In genomic region chrX:54044877-54045328, GRCh38 we compare ENCODE assay signal across 8 cellular contexts. TPM values are rescaled to one million over a fixed set of nuclear protein-coding genes. Genes with fewer than 3 reads are reported as not detected.
DNase-seq lines count a peak whose midpoint lies in the region; ATAC-seq and TF ChIP-seq lines count a peak whose summit lies in the region.

No MANE protein-coding gene starts in this region.

- no peak overlapping the region for H2BK5ac ChIP-seq in neuronal stem cell (ENCODE audit: low read length)

- no peaks in the 10 kb centered on the region for H3K9me2 ChIP-seq in OCI-LY1 (ENCODE audit: low read depth, low read length)

- H2AFZ ChIP-seq in OCI-LY1 (ENCODE audit: low read length) = no peak overlapping the region
- H2AFZ ChIP-seq in neuronal stem cell (ENCODE audit: low read length) = peak overlapping the region; percentile 75

- H3K36me3 ChIP-seq in OCI-LY1 (ENCODE audit: insufficient read depth, low read length) (peaks cover 9% of the 10 kb centered on the region), neuronal stem cell (replicated peaks in 1 of 2; ENCODE audit: control insufficient read depth in 2 of 2, insufficient read depth in 2 of 2, low read length in 2 of 2) (peaks cover 0 to 18% of the 10 kb centered on the region in 2 donors)

- no peak overlapping the region for H2BK120ac ChIP-seq in neuronal stem cell (ENCODE audit: low read depth, low read length)

- H3K4me3 ChIP-seq in OCI-LY1 (ENCODE audit: low read depth, low read length, poor library complexity, severe bottlenecking) = peak overlapping the region; percentile 97
- H3K4me3 ChIP-seq in neuronal stem cell (ENCODE audit: low read length in 2 of 2) = peak overlapping the region; percentile 49 to 77

- H2AK5ac ChIP-seq in neuronal stem cell (ENCODE audit: low read depth, low read length) = no peak overlapping the region

- peaks cover 7% of the 10 kb centered on the region for H3K27me3 Mint-ChIP-seq in endothelial cell (ENCODE audit: unreplicated experiment)

- peak overlapping the region; percentile 97 for H3K4me3 Mint-ChIP-seq in endothelial cell (ENCODE audit: unreplicated experiment)

- H3F3A ChIP-seq in OCI-LY1 (ENCODE audit: insufficient read depth, low read length) = no peaks in the 10 kb centered on the region

- H3K4me1 ChIP-seq in OCI-LY1 (ENCODE audit: insufficient read depth, low read length, severe bottlenecking) = peaks cover 17% of the 10 kb centered on the region
- H3K4me1 ChIP-seq in neuronal stem cell (ENCODE audit: control insufficient read depth in 2 of 2, insufficient read depth in 1 of 2, low read depth in 1 of 2, low read length in 2 of 2) = peaks cover 3% of the 10 kb centered on the region in 2 donors

- peak overlapping the region; percentile 57 for H3K18ac ChIP-seq in neuronal stem cell (ENCODE audit: low read length)

- peak overlapping the region; percentile 96 for H3K27ac ChIP-seq in OCI-LY1 (ENCODE audit: low read depth, low read length, poor library complexity, severe bottlenecking)
- peak overlapping the region; percentile 97 for H3K27ac ChIP-seq in neuronal stem cell (replicated peaks; ENCODE audit: low read length)

- H3K9me3 ChIP-seq in OCI-LY1 (ENCODE audit: low read length) (no peaks in the 10 kb centered on the region), neuronal stem cell (replicated peaks in 1 of 2; ENCODE audit: control insufficient read depth in 2 of 2, insufficient read depth in 1 of 2, low read depth in 1 of 2, low read length in 2 of 2) (no peaks in the 10 kb centered on the region)

- H2BK15ac ChIP-seq in neuronal stem cell (ENCODE audit: low read length) = no peak overlapping the region

- H3K23ac ChIP-seq in neuronal stem cell (ENCODE audit: low read depth, low read length, poor library complexity) = no peak overlapping the region

- no peaks in the 10 kb centered on the region for H3K79me1 ChIP-seq in neuronal stem cell (ENCODE audit: low read depth, low read length)

- no CpG with 5 or more reads among the region's 10 CpGs for WGBS in neuronal stem cell (ENCODE audit: extremely low coverage in 2 of 2, insufficient read length in 2 of 2, insufficient replicate concordance in 1 of 2), 2 donors

- H3K79me2 ChIP-seq in OCI-LY1 (ENCODE audit: insufficient read depth, low read length) = peaks cover 8% of the 10 kb centered on the region; the same call in 1 of the 2 replicates

- H3K4me2 ChIP-seq in OCI-LY1 (ENCODE audit: low read length) (peak overlapping the region; percentile 81), neuronal stem cell (ENCODE audit: insufficient read depth, low read length, poor library complexity, severe bottlenecking) (peak overlapping the region; percentile 45)

- peak overlapping the region; percentile 96 for H3K27ac Mint-ChIP-seq in endothelial cell (ENCODE audit: unreplicated experiment)

- DNase-seq in NCI-H748 (lab: John Stamatoyannopoulos, UW; ENCODE audit: unreplicated experiment) = peak; percentile 75
- no peak for DNase-seq in NCI-H748 treated with DMSO at 0.1 percent for 48 hours (lab: John Stamatoyannopoulos, UW)
- DNase-seq in endothelial cell (ENCODE audit: low spot score) = no peak
- DNase-seq in neuronal stem cell (ENCODE audit: low spot score) = no peak
- no peak for DNase-seq in stimulated activated CD4-positive, alpha-beta T cell treated with anti-CD3 and anti-CD28 coated beads, Interleukin-2, amount 100 ng/mL, for 48 hours

- no peak overlapping the region for H4K91ac ChIP-seq in neuronal stem cell (ENCODE audit: low read depth, low read length, poor library complexity)

- H3K14ac ChIP-seq in neuronal stem cell (ENCODE audit: low read length) = no peak overlapping the region

- TF ChIP-seq CTCF in OCI-LY1 (IDR thresholded peaks at IDR 0.05; ENCODE audit: low read length) = no peak
- no peak for TF ChIP-seq CTCF in endothelial cell (IDR thresholded peaks at IDR 0.05; ENCODE audit: unreplicated experiment)

- no peak overlapping the region for H3K4ac ChIP-seq in neuronal stem cell (ENCODE audit: low read length)

- peaks cover 4% of the 10 kb centered on the region for H3K36me3 Mint-ChIP-seq in endothelial cell (ENCODE audit: low read depth, unreplicated experiment)

- H2BK12ac ChIP-seq in neuronal stem cell (ENCODE audit: low read length) = no peak overlapping the region

- no peaks in the 10 kb centered on the region for H3K27me3 ChIP-seq in OCI-LY1 (ENCODE audit: insufficient read depth, low read length)
- no peaks in the 10 kb centered on the region for H3K27me3 ChIP-seq in neuronal stem cell (ENCODE audit: control insufficient read depth in 3 of 3, insufficient read depth in 3 of 3, low read depth in 1 of 3, low read length in 3 of 3)

- H3K4me1 Mint-ChIP-seq in endothelial cell (ENCODE audit: unreplicated experiment) = peaks cover 10% of the 10 kb centered on the region

- no peak overlapping the region for H4K8ac ChIP-seq in neuronal stem cell (ENCODE audit: low read depth, low read length)

- H4K20me1 ChIP-seq in OCI-LY1 (ENCODE audit: insufficient read depth, low read length) = no peaks in the 10 kb centered on the region

- H3K9ac ChIP-seq in OCI-LY1 (ENCODE audit: low read length) = peak overlapping the region; percentile 87
- peak overlapping the region; percentile 84 for H3K9ac ChIP-seq in neuronal stem cell (ENCODE audit: low read depth, low read length, poor library complexity)

- ATAC-seq in HG02885 (IDR thresholded peaks at IDR 0.05; ENCODE audit: poor library complexity, unreplicated experiment) (no peak), GM18498 (IDR thresholded peaks at IDR 0.05; ENCODE audit: unreplicated experiment) (no peak)

- no peaks in the 10 kb centered on the region for H3K9me3 Mint-ChIP-seq in endothelial cell (ENCODE audit: unreplicated experiment)

RNA-seq across cellular contexts. Expression of gene PHF8, which starts 0.6 kb away (rescaled TPM):
- 29.3 TPM for total RNA-seq in endothelial cell (ENCODE audit: unreplicated experiment)
- polyA plus RNA-seq in neuronal stem cell (2013, experiment 1 of 2) = 17.6 TPM
- 17.6 TPM for polyA plus RNA-seq in neuronal stem cell (2013, experiment 2 of 2)
